ENCODE assay signal across 23 cellular contexts in the genomic region with DNA sequence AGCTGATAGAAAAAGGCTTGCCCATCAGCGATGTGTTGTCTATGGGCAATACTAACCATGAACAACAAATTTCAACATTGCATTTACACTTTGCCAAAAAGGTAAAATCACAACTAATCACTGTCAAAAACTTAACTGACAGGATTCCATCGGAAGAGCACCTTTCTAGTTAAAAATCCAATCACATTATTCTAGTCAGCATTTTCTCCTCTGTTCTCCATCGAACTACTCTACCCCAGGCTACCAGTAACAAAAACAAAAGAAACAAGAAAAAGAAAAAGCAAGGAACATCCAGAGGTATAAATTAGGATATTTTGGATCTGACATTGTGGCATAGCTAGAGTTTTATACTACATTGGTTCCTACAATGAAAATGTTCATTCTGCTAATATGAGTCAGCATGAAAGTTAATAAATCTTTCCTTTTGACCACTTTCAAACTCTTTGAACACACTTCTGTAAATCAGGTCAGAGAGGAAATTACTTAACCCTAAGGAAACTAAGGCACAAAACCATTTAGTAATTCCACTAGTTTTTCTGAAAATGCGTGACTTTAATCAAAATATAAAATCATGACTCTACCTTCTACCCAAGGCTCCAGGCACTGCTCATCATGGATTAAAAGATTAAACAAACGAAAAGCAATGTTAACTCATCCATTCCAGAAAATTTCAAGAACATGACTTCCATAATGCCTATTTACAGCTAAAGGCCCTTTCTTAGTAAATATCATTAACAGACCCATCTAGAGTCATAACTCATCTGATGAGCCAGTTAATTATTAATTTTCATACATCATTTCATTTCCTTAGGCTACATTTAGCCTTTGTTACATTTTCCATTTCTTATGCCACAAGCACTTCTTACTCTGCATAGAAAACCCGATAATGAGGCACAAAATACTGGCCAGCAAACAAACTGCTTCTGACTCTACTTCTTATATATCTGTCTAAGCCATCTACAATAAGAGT. TPM values are rescaled to one million over a fixed set of nuclear protein-coding genes. Genes with fewer than 3 reads are reported as not detected.
DNase-seq lines count a peak whose midpoint lies in the region; ATAC-seq, FAIRE-seq and TF ChIP-seq lines count a peak whose summit lies in the region.
"Had no signal": no experiment of that assay in that cellular context is flagged by ENCODE, and none has a peak within 500 bp of the region (broad histone marks: within the 10 kb centered on the region; RNA-seq: fewer than 3 reads in every experiment).

No MANE protein-coding gene starts in this region.

- TF ChIP-seq RAD21 in K562 (CRISPR knock-in tag; conservative IDR thresholded peaks at IDR 0.05 in 1 of 2, IDR thresholded peaks at IDR 0.05 in 1 of 2) = no peak

- no peak overlapping the region for H3K4me2 ChIP-seq in K562 (ENCODE audit: insufficient read depth, low read length)

- no peak for TF ChIP-seq EP300 in K562 (IDR thresholded peaks at IDR 0.05; ENCODE audit: low read length)

- no peaks in the 10 kb centered on the region for H3K9me1 ChIP-seq in K562 (ENCODE audit: control insufficient read depth, insufficient read depth, low read length)

- H3K9ac ChIP-seq in K562 (ENCODE audit: insufficient read depth in 1 of 2, low read depth in 2 of 2, low read length in 2 of 2) = no peak overlapping the region

- POLR2A ChIA-PET in K562 (lab: Yijun Ruan, JAX) = interaction anchor here (0.6 kb wide), 1 partner anchor 48 kb away, joined by 3 read pairs; no protein-coding TSS in a partner anchor

- CTCF ChIA-PET in K562 (lab: Yijun Ruan, JAX; ENCODE audit: low intra/inter-chr PET ratio) = no interaction called here

- H3K4me3 ChIP-seq in K562 (no peak overlapping the region), uterus (no peak overlapping the region)
- H3K4me3 ChIP-seq: ascending aorta had no signal

- BruUV-seq in K562 (replicated peaks; lab: Mats Ljungman, UMichigan) = no TSS peak

- DNase-seq in GM18507 (ENCODE audit: extremely low spot score, insufficient read length, low read depth) (no peak), K562 (ENCODE audit: extremely low read depth in 1 of 4, low spot score in 3 of 4) (no peak), omental fat pad (ENCODE audit: low spot score) (no peak), uterus (no peak), pons (ENCODE audit: low spot score) (no peak), EL (no peak)
- DNase-seq: activated CD4-positive, alpha-beta T cell treated with anti-CD3 and anti-CD28 coated beads, Interleukin-2, amount 50 U/mL, for 48 hours; activated naive CD4-positive, alpha-beta T cell treated with anti-CD3 and anti-CD28 coated beads for 36 hours; activated T-cell treated with anti-CD3 and anti-CD28 coated beads, Interleukin-2, amount 50 U/mL, for 1 hour; COR-L47; GDM1; NCI-H2029 treated with DMSO at 0.1 percent for 48 hours; NCI-H510A; nucleus accumbens; stimulated activated CD4-positive, alpha-beta T cell treated with anti-CD3 and anti-CD28 coated beads, Interleukin-2, amount 100 ng/mL, for 24 hours; WERI-Rb-1 had no signal

- H3K9me3 ChIP-seq in K562 (replicated peaks; ENCODE audit: control insufficient read depth, insufficient read depth, low read depth, low read length) (no peaks in the 10 kb centered on the region), uterus (no peaks in the 10 kb centered on the region)
- H3K9me3 ChIP-seq: ascending aorta had no signal

- FAIRE-seq in GM18507 (lab: Jason Lieb, UNC) (peak; percentile 70), K562 (lab: Jason Lieb, UNC) (no peak)
- FAIRE-seq: HepG2, urothelium cell line had no signal

- ATAC-seq in HG03175 (IDR thresholded peaks at IDR 0.05; ENCODE audit: unreplicated experiment) (peak; percentile 60), K562 (no peak), omental fat pad (ENCODE audit: low FRiP score) (peak; percentile 34), HG03196 (IDR thresholded peaks at IDR 0.05; ENCODE audit: unreplicated experiment) (no peak)
- ATAC-seq: HepG2, left lobe of liver, Right ventricle myocardium inferior had no signal

- peaks cover 0 to 5% of the 10 kb centered on the region in 2 experiments; a peak in 1 of 5 replicates for H3K27me3 ChIP-seq in K562 (ENCODE audit: control insufficient read depth in 2 of 2, insufficient read depth in 2 of 2, low read length in 2 of 2)
- no peaks in the 10 kb centered on the region for H3K27me3 ChIP-seq in uterus
- H3K27me3 ChIP-seq: ascending aorta had no signal

- H3K4me1 ChIP-seq in K562 (replicated peaks in 1 of 2; ENCODE audit: control insufficient read depth in 2 of 2, insufficient read depth in 2 of 2, low read length in 2 of 2) (no peaks in the 10 kb centered on the region), uterus (no peaks in the 10 kb centered on the region)

- no peaks in the 10 kb centered on the region for H3K79me2 ChIP-seq in K562 (ENCODE audit: control insufficient read depth, insufficient read depth, low read length)

- TF ChIP-seq CTCF in K562 (IDR thresholded peaks at IDR 0.05 in 2 of 3, conservative IDR thresholded peaks at IDR 0.05 in 1 of 3; ENCODE audit: insufficient read depth in 2 of 3, low read depth in 1 of 3, low read length in 3 of 3) = no peak
- TF ChIP-seq CTCF in omental fat pad (IDR thresholded peaks at IDR 0.05) = no peak
- no peak for TF ChIP-seq CTCF in uterus (IDR thresholded peaks at IDR 0.05)

- intact Hi-C loops in K562 (cut with micrococcal nuclease) = no loop called here
- intact Hi-C loops in uterus (cut with DNase I; ENCODE audit: low total_unique reads) = no loop called here

- TF ChIP-seq POLR2A in K562 (conservative IDR thresholded peaks at IDR 0.05) (no peak), uterus (IDR thresholded peaks at IDR 0.05) (no peak)

- H2AFZ ChIP-seq in K562 (ENCODE audit: low read depth, low read length) = no peak overlapping the region

- H3K36me3 ChIP-seq in K562 (ENCODE audit: control insufficient read depth, insufficient read depth, low read length) (no peaks in the 10 kb centered on the region), uterus (no peaks in the 10 kb centered on the region)
- H3K36me3 ChIP-seq: ascending aorta, WERI-Rb-1 had no signal

- in situ Hi-C loops in K562 (cut with MboI) = no loop called here

- H4K20me1 ChIP-seq in K562 (replicated peaks; ENCODE audit: control insufficient read depth, insufficient read depth, low read length) = no peaks in the 10 kb centered on the region

- H3K27ac ChIP-seq in K562 (ENCODE audit: extremely low read depth, low read depth, low read length) = no peak overlapping the region
- H3K27ac ChIP-seq in uterus = no peak overlapping the region
- H3K27ac ChIP-seq: WERI-Rb-1 had no signal

- WGBS in K562 (ENCODE audit: insufficient coverage, low coverage, missing lambda C conversion rate) = 0% methylated on average over 6 of the region's 6 CpGs

TF ChIP-seq in K562, 482 proteins besides CTCF, POLR2A, EP300 and RAD21 (continues in another document):
- no peak for TF ChIP-seq ZNF699 (CRISPR knock-in tag; IDR thresholded peaks at IDR 0.05; ENCODE audit: insufficient replicate concordance)
- TF ChIP-seq HDAC2 (IDR thresholded peaks at IDR 0.05) = no peak
- TF ChIP-seq, protein P1, sequence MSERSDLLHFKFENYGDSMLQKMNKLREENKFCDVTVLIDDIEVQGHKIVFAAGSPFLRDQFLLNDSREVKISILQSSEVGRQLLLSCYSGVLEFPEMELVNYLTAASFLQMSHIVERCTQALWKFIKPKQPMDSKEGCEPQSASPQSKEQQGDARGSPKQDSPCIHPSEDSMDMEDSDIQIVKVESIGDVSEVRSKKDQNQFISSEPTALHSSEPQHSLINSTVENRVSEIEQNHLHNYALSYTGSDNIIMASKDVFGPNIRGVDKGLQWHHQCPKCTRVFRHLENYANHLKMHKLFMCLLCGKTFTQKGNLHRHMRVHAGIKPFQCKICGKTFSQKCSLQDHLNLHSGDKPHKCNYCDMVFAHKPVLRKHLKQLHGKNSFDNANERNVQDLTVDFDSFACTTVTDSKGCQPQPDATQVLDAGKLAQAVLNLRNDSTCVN (CRISPR knock-in tag; IDR thresholded peaks at IDR 0.05) = no peak
- peak; percentile 63 for TF ChIP-seq ZNF316 (IDR thresholded peaks at IDR 0.05)
- TF ChIP-seq ZNF830 (CRISPR knock-in tag; IDR thresholded peaks at IDR 0.05) = no peak

RNA-seq across cellular contexts. Expression of a gene that starts 10.2 kb away (rescaled TPM):
- total RNA-seq in K562 (2011; cell fraction: chromatin; rRNA removed; ENCODE audit: low replicate concordance) = 1.1 TPM in 1 of 2 replicates, not detected in the other
- 0.26 TPM in 1 of 2 replicates, not detected in the other for total RNA-seq in K562 (2011; cell fraction: nucleolus; rRNA removed)
- 0.59 TPM in 1 of 2 replicates, not detected in the other for total RNA-seq in K562 (2011; cell fraction: nucleoplasm; rRNA removed)
- 0.14 and 0.37 TPM in 2 replicates for total RNA-seq in K562 (2014; rRNA removed)
- total RNA-seq in K562 (2014; rRNA removed; fragmentation: Illumina TruSeq; extraction: Trizol) = 0.44 and 0.61 TPM in 2 replicates
- 0.49 and 0.51 TPM in 2 replicates for total RNA-seq in K562 (2015; rRNA removed; fragmentation: Illumina TruSeq; extraction: Trizol)
- 0.71 and 1.5 TPM in 2 replicates for total RNA-seq in K562 (2021)
- polyA plus RNA-seq in K562 (2011; rRNA removed) = 0.08 TPM in 1 of 2 replicates, not detected in the other
- polyA plus RNA-seq in K562 (2011; cell fraction: cytosol; rRNA removed) = 0.06 TPM in 1 of 2 replicates, not detected in the other
- 0.11 TPM in 1 of 2 replicates, not detected in the other for polyA plus RNA-seq in K562 (2011; cell fraction: nucleus; rRNA removed)
- 0.25 and 0.50 TPM in 2 replicates for polyA plus RNA-seq in K562 (2012)
- 0.18 and 0.37 TPM in 2 replicates for polyA plus RNA-seq in K562 (2014; fragmentation: Illumina TruSeq; extraction: Trizol)
- under 1 TPM; 0.11 to 0.18 TPM for polyA plus RNA-seq in K562 (2014; fragmentation: Nextera tagmentation; extraction: Ambion mirVana)
- polyA plus RNA-seq in K562 (2014; rRNA removed) = 0.01 and 0.30 TPM in 2 replicates
- polyA minus RNA-seq in K562 (2011; rRNA and poly(A)+ RNA removed) = 0.15 TPM in 1 of 2 replicates, not detected in the other
- not detected in 2 replicates for polyA minus RNA-seq in K562 (2011; cell fraction: cytosol; rRNA and poly(A)+ RNA removed)
- polyA minus RNA-seq in K562 (2011; cell fraction: nucleus; rRNA and poly(A)+ RNA removed) = 0.67 TPM in 1 of 2 replicates, not detected in the other
- 10 to 100 TPM; 26.9 to 90.8 (median 44.9) TPM for total RNA-seq in omental fat pad
- total RNA-seq in uterus = 10 to 100 TPM; 16.4 to 52.6 (median 41.1) TPM

Comparison
In these comparisons a context has a peak if more than half of its experiments do, and no peak if none do; other contexts are left out.
1. ATAC-seq: peak in HG03175 (single experiment) and omental fat pad (single experiment); none in K562 (single experiment) and HG03196 (single experiment).
2. RNA of a gene that starts 10.2 kb away (total RNA-seq): 26.9 to 90.8 TPM in omental fat pad and 16.4 to 52.6 TPM in uterus; 0.14 to 1.5 TPM in K562; every median in the first group is over 4 times any median in the second.